ENCODE assay signal across 9 cellular contexts in the genomic region with DNA sequence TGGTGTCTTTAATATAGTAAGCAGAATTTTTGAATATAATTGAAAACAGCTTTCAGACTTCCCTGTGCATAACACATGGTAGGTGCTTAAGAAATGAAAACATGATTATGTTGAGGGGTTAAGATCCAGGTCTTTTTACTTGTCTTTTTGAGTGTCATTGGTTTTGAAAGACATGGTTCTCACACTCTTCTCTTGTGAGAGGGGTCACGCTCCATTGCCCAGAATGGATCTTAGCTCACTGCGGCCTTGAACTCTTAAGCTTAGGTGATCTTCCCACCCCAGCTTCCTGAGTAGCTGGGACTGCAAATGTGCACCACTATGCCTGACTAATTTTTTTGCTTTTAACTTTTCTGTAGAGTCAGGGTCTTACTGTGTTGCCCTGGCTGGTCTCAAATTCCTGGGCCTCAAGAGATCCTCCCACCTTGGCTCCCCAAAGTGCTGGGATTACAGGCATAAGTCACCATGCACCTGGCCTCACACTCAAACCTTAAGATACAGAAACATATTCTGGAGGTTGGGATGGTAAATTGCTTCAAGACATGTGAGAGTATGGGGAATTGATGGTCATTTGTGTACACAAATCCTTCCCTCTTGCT. TPM values are rescaled to one million over a fixed set of nuclear protein-coding genes. Genes with fewer than 3 reads are reported as not detected.
DNase-seq lines count a peak whose midpoint lies in the region; ATAC-seq and TF ChIP-seq lines count a peak whose summit lies in the region.
"Had no signal": no experiment of that assay in that cellular context is flagged by ENCODE, and none has a peak within 500 bp of the region (broad histone marks: within the 10 kb centered on the region; RNA-seq: fewer than 3 reads in every experiment).

No MANE protein-coding gene starts in this region.

- peaks cover 36% of the 10 kb centered on the region for H3K36me3 Mint-ChIP-seq in activated B cell treated with CpG ODN at 0.5 μM for 24 hours (ENCODE audit: low read depth)

- H3K9me3 ChIP-seq in SK-N-SH: no peaks in the 10 kb centered on the region
- H3K9me3 ChIP-seq in iPS-15b (ENCODE audit: control insufficient read depth, insufficient read depth, low read length): no peaks in the 10 kb centered on the region
- H3K9me3 ChIP-seq in stomach: no peaks in the 10 kb centered on the region

- intact Hi-C loops in activated B cell treated with CpG ODN at 0.5 μM for 24 hours (cut with micrococcal nuclease) (loop anchor here (2.0 to 10.0 kb wide), 2 partner anchors 444 to 872 kb away; a partner anchor contains a TSS), stomach (cut with DNase I; ENCODE audit: low total_unique reads) (no loop called here)

- H2AFZ ChIP-seq in SK-N-SH (ENCODE audit: low read depth): no peak overlapping the region

- DNase-seq in SK-N-SH (no peak), activated B cell treated with CpG ODN at 0.5 μM for 24 hours (no peak), stomach (no peak), HK-2 (ENCODE audit: unreplicated experiment) (no peak), OCI-M1 (lab: John Stamatoyannopoulos, UW) (no peak)
- DNase-seq in stimulated activated naive CD4-positive, alpha-beta T cell (lab: John Stamatoyannopoulos, UW): no peak
- DNase-seq: amniotic stem cell had no signal

- no peaks in the 10 kb centered on the region for H3K9me3 Mint-ChIP-seq in activated B cell treated with CpG ODN at 0.5 μM for 24 hours

- peaks cover 97% of the 10 kb centered on the region for H3K79me2 ChIP-seq in SK-N-SH (ENCODE audit: insufficient read depth)

- H3K4me3 Mint-ChIP-seq in activated B cell treated with CpG ODN at 0.5 μM for 24 hours: peak overlapping the region; percentile 97

- peaks cover 86% of the 10 kb centered on the region for H3K4me1 Mint-ChIP-seq in activated B cell treated with CpG ODN at 0.5 μM for 24 hours

- 100% methylated on average over 2 of the region's 2 CpGs for WGBS in SK-N-SH (ENCODE audit: low lambda C conversion rate)
- 61 to 87% (median 68%) methylated on average over 2 of the region's 2 CpGs for WGBS in stomach, 5 donors

- H3K27ac ChIP-seq in SK-N-SH (ENCODE audit: low read depth in 2 of 2, low read length in 1 of 2) (no peak overlapping the region), stomach (peak overlapping the region in 4 of 5 donors; percentile 84 to 91 (median 88))

- H3K27me3 Mint-ChIP-seq in activated B cell treated with CpG ODN at 0.5 μM for 24 hours: no peaks in the 10 kb centered on the region

- no peaks in the 10 kb centered on the region for H3K9me2 ChIP-seq in SK-N-SH

- peaks cover 3% of the 10 kb centered on the region for H3F3A ChIP-seq in SK-N-SH (replicated peaks; ENCODE audit: insufficient read depth)

- TF ChIP-seq CTCF in SK-N-SH (IDR thresholded peaks at IDR 0.05) (no peak), activated B cell treated with CpG ODN at 0.5 μM for 24 hours (IDR thresholded peaks at IDR 0.05) (no peak), stomach (IDR thresholded peaks at IDR 0.05) (no peak)

- peaks cover 9 to 38% of the 10 kb centered on the region in 2 experiments for H3K36me3 ChIP-seq in SK-N-SH (replicated peaks in 1 of 2; ENCODE audit: control insufficient read depth in 1 of 2, insufficient read depth in 2 of 2, low read length in 1 of 2)
- no peaks in the 10 kb centered on the region for H3K36me3 ChIP-seq in iPS-15b (ENCODE audit: control insufficient read depth, insufficient read depth, low read length)
- peaks cover 0 to 14% (median 9%) of the 10 kb centered on the region in 4 donors for H3K36me3 ChIP-seq in stomach

- no peak for TF ChIP-seq RAD21 in SK-N-SH (IDR thresholded peaks at IDR 0.05; ENCODE audit: low read length)

- POLR2A ChIA-PET in SK-N-SH (lab: Yijun Ruan, JAX): interaction anchor here (2.1 kb wide), 1 partner anchor 38 kb away, joined by 9 read pairs; a partner anchor contains a TSS
- POLR2A ChIA-PET in activated B cell treated with CpG ODN at 0.5 μM for 24 hours (lab: Charles Lee): interaction anchor here (0.7 to 2.3 kb wide), 3 partner anchors 10 to 1566 kb away, joined by 3 to 13 read pairs (median 3); a partner anchor contains a TSS

- CTCF ChIA-PET in SK-N-SH (lab: Yijun Ruan, JAX): interaction anchor here (1.0 to 1.2 kb wide), 2 partner anchors 166 to 291 kb away, joined by 3 to 4 read pairs; no protein-coding TSS in a partner anchor
- CTCF ChIA-PET in activated B cell treated with CpG ODN at 0.5 μM for 24 hours (lab: Charles Lee): interaction anchor here (1.5 kb wide), 1 partner anchor 21 kb away, joined by 4 read pairs; no protein-coding TSS in a partner anchor

- peak overlapping the region; percentile 85 to 88 for H3K4me3 ChIP-seq in SK-N-SH (ENCODE audit: low read depth in 2 of 2, low read length in 1 of 2)
- H3K4me3 ChIP-seq in iPS-15b (ENCODE audit: low read depth, low read length): peak overlapping the region; percentile 71
- H3K4me3 ChIP-seq in stomach: peak overlapping the region; percentile 71 to 91 (median 86)

- no peak for TF ChIP-seq POLR2A in stomach (IDR thresholded peaks at IDR 0.05)

- H3K4me1 ChIP-seq in SK-N-SH (ENCODE audit: control insufficient read depth in 1 of 2, insufficient read depth in 2 of 2, low read depth in 1 of 2, low read length in 1 of 2): peaks cover 3 to 5% of the 10 kb centered on the region in 2 experiments; a peak in 3 of 4 replicates
- H3K4me1 ChIP-seq in iPS-15b (ENCODE audit: control insufficient read depth, insufficient read depth, low read length): no peaks in the 10 kb centered on the region
- peaks cover 27 to 74% (median 55%) of the 10 kb centered on the region in 4 donors for H3K4me1 ChIP-seq in stomach

- TF ChIP-seq EP300 in SK-N-SH (IDR thresholded peaks at IDR 0.05; ENCODE audit: borderline replicate concordance in 1 of 2, low read depth in 1 of 2, low read length in 1 of 2) (no peak), stomach (IDR thresholded peaks at IDR 0.05) (no peak)

- H3K27me3 ChIP-seq in SK-N-SH (ENCODE audit: insufficient read depth) (no peaks in the 10 kb centered on the region), iPS-15b (ENCODE audit: control insufficient read depth, insufficient read depth, low read length) (no peaks in the 10 kb centered on the region), stomach (no peaks in the 10 kb centered on the region)

- ATAC-seq in SK-N-SH treated with all-trans-retinoic acid at 6 μM for 48 hours (no peak), activated B cell treated with CpG ODN at 0.5 μM for 24 hours (ENCODE audit: low read depth) (no peak)

- peaks cover 17% of the 10 kb centered on the region for H4K20me1 ChIP-seq in SK-N-SH (ENCODE audit: insufficient read depth)

- peak overlapping the region; percentile 97 for H3K27ac Mint-ChIP-seq in activated B cell treated with CpG ODN at 0.5 μM for 24 hours

- H3K9ac ChIP-seq in SK-N-SH (peak overlapping the region; percentile 91), iPS-15b (ENCODE audit: low read depth, low read length) (peak overlapping the region; percentile 38)

- H3K4me2 ChIP-seq in SK-N-SH: peak overlapping the region; percentile 84

TF ChIP-seq in SK-N-SH, 30 proteins besides CTCF, POLR2A, EP300 and RAD21 (continues in another document):
- TF ChIP-seq FOXM1 (IDR thresholded peaks at IDR 0.05; ENCODE audit: low read depth) (no peak), JUND (IDR thresholded peaks at IDR 0.05) (no peak), SMC3 (IDR thresholded peaks at IDR 0.05; ENCODE audit: low read depth, low read length) (no peak), CHD2 (IDR thresholded peaks at IDR 0.05; ENCODE audit: low read length, partially characterized antibody) (no peak), RFX5 (IDR thresholded peaks at IDR 0.05; ENCODE audit: low read length) (no peak), MEF2A (IDR thresholded peaks at IDR 0.05; ENCODE audit: borderline replicate concordance, low read depth) (no peak), FOXJ3 (CRISPR knock-in tag; IDR thresholded peaks at IDR 0.05) (no peak), SIN3A (IDR thresholded peaks at IDR 0.05; ENCODE audit: borderline replicate concordance, low read depth, low read length) (no peak), YY1 (IDR thresholded peaks at IDR 0.05; ENCODE audit: low read depth) (no peak), GABPA (IDR thresholded peaks at IDR 0.05; ENCODE audit: low read depth) (no peak), NRF1 (IDR thresholded peaks at IDR 0.05; ENCODE audit: low read depth, low read length) (no peak)

TF ChIP-seq in SK-N-SH treated with all-trans-retinoic acid at 6 μM for 48 hours, 23 proteins besides CTCF, POLR2A, EP300 and RAD21 (continues in another document):
- TF ChIP-seq TOX (CRISPR knock-in tag; IDR thresholded peaks at IDR 0.05; ENCODE audit: borderline replicate concordance): no peak
- TF ChIP-seq GLIS3 (CRISPR knock-in tag; IDR thresholded peaks at IDR 0.05): no peak
- no peak for TF ChIP-seq ISL1 (CRISPR knock-in tag; IDR thresholded peaks at IDR 0.05)
- TF ChIP-seq ESRRG (CRISPR knock-in tag; IDR thresholded peaks at IDR 0.05): no peak

RNA-seq across cellular contexts. Expression of a gene that starts 1.4 kb away (rescaled TPM):
- polyA plus RNA-seq in SK-N-SH (2012; rRNA removed): 47.3 and 49.1 TPM in 2 replicates
- 61.4 and 77.4 TPM in 2 replicates for polyA plus RNA-seq in SK-N-SH (2012; cell fraction: cytosol; rRNA removed)
- polyA plus RNA-seq in SK-N-SH (2012; cell fraction: nucleus; rRNA removed): 19.4 and 38.4 TPM in 2 replicates
- total RNA-seq in activated B cell treated with CpG ODN at 0.5 μM for 24 hours: 129 and 138 TPM in 2 replicates
- 100 to 1,000 TPM in 1 of 5 donors, 10 to 100 TPM in 2, 1 to 10 TPM in 2; 5.4 to 191 (median 25.8) TPM for total RNA-seq in stomach
- 100 to 1,000 TPM in 1 of 3 donors, 10 to 100 TPM in 2; 56.5 to 111 (median 70.6) TPM for polyA plus RNA-seq in stomach

RNA-seq across cellular contexts. Expression of a gene that starts 1.6 kb away (rescaled TPM):
- 12.9 and 13.0 TPM in 2 replicates for polyA plus RNA-seq in SK-N-SH (2012; rRNA removed)
- polyA plus RNA-seq in SK-N-SH (2012; cell fraction: cytosol; rRNA removed): 8.0 and 10.2 TPM in 2 replicates
- polyA plus RNA-seq in SK-N-SH (2012; cell fraction: nucleus; rRNA removed): 24.0 and 29.6 TPM in 2 replicates
- total RNA-seq in activated B cell treated with CpG ODN at 0.5 μM for 24 hours: 40.0 and 50.5 TPM in 2 replicates
- 10 to 100 TPM in 3 of 5 donors, 1 to 10 TPM in 2; 5.8 to 57.7 (median 16.5) TPM for total RNA-seq in stomach
- 1 to 10 TPM; 2.1 to 3.4 (median 2.5) TPM for polyA plus RNA-seq in stomach

RNA-seq across cellular contexts. Expression of a gene that starts 38.3 kb away (rescaled TPM):
- 5.7 and 8.6 TPM in 2 replicates for polyA plus RNA-seq in SK-N-SH (2012; rRNA removed)
- polyA plus RNA-seq in SK-N-SH (2012; cell fraction: cytosol; rRNA removed): 2.8 and 4.6 TPM in 2 replicates
- polyA plus RNA-seq in SK-N-SH (2012; cell fraction: nucleus; rRNA removed): 17.5 and 24.2 TPM in 2 replicates
- 13.2 and 16.5 TPM in 2 replicates for total RNA-seq in activated B cell treated with CpG ODN at 0.5 μM for 24 hours
- 10 to 100 TPM in 2 of 5 donors, 1 to 10 TPM in 2, under 1 TPM in 1; 0.58 to 33.5 (median 8.7) TPM for total RNA-seq in stomach
- 1 to 10 TPM; 1.5 to 5.6 (median 1.9) TPM for polyA plus RNA-seq in stomach

Comparison
In these comparisons a context has a peak if more than half of its experiments do, and no peak if none do; other contexts are left out.
1. H3K27ac ChIP-seq: peak in stomach (4 of 5); none in SK-N-SH (0 of 2).
2. Peak in every context shown above with its lines, with median percentiles within 50 percentile points of each other: H3K4me3 ChIP-seq.